In genomic region chr11:102367364-102367763, GRCh38 we compare ENCODE assay signal across 9 cellular contexts. TPM values are rescaled to one million over a fixed set of nuclear protein-coding genes. Genes with fewer than 3 reads are reported as not detected.
DNase-seq lines count a peak whose midpoint lies in the region; ATAC-seq and TF ChIP-seq lines count a peak whose summit lies in the region.
"Had no signal": no experiment of that assay in that cellular context is flagged by ENCODE, and none has a peak within 500 bp of the region (broad histone marks: within the 10 kb centered on the region; RNA-seq: fewer than 3 reads in every experiment).

No MANE protein-coding gene starts in this region.

- H3K9ac ChIP-seq in DND-41 (ENCODE audit: low read depth, low read length) (no peak overlapping the region), SU-DHL-6 (ENCODE audit: low read length) (no peak overlapping the region)

- peaks cover 20% of the 10 kb centered on the region; the same call in 1 of the 2 replicates for H3F3A ChIP-seq in SU-DHL-6 (ENCODE audit: insufficient read depth)

- H3K4me2 ChIP-seq in DND-41 (ENCODE audit: insufficient read depth, low read length), result no peak overlapping the region
- H3K4me2 ChIP-seq in SU-DHL-6 (ENCODE audit: low read depth, low read length, poor library complexity, severe bottlenecking), result peak overlapping the region; percentile 6

- no peak overlapping the region for H3K27ac ChIP-seq in DND-41 (ENCODE audit: low read length)
- H3K27ac ChIP-seq in SU-DHL-6 (ENCODE audit: low read depth, low read length), result peak overlapping the region; percentile 0; the same call in 1 of the 2 replicates

- TF ChIP-seq CTCF in DND-41 (IDR thresholded peaks at IDR 0.05; ENCODE audit: borderline replicate concordance, extremely low read depth, low read length, poor library complexity, severe bottlenecking) (peak; percentile 45), SU-DHL-6 (IDR thresholded peaks at IDR 0.05; ENCODE audit: insufficient read depth, low read length, poor library complexity, severe bottlenecking) (peak; percentile 30)

- H3K9me2 ChIP-seq in SU-DHL-6 (replicated peaks; ENCODE audit: insufficient read depth, low read length), result no peaks in the 10 kb centered on the region

- H3K9me3 ChIP-seq in DND-41 (ENCODE audit: insufficient read depth, low read length, severe bottlenecking) (no peaks in the 10 kb centered on the region), SU-DHL-6 (ENCODE audit: insufficient read depth, low read length) (no peaks in the 10 kb centered on the region)

- H3K79me2 ChIP-seq in DND-41 (ENCODE audit: insufficient read depth, low read length) (no peaks in the 10 kb centered on the region), SU-DHL-6 (ENCODE audit: insufficient read depth, low read length) (no peaks in the 10 kb centered on the region)

- H4K20me1 ChIP-seq in DND-41 (ENCODE audit: insufficient read depth, low read length) (no peaks in the 10 kb centered on the region), SU-DHL-6 (ENCODE audit: low read depth, low read length) (no peaks in the 10 kb centered on the region)

- H3K4me3 ChIP-seq in DND-41 (ENCODE audit: low read depth in 1 of 2, low read length in 2 of 2), result no peak overlapping the region
- no peak overlapping the region for H3K4me3 ChIP-seq in SU-DHL-6 (ENCODE audit: insufficient read depth, low read length, poor library complexity, severe bottlenecking)

- H3K36me3 ChIP-seq in DND-41 (ENCODE audit: insufficient read depth, low read length), result peaks cover 49% of the 10 kb centered on the region
- peaks cover 27% of the 10 kb centered on the region for H3K36me3 ChIP-seq in SU-DHL-6 (ENCODE audit: low read length)

- peak; percentile 7 for DNase-seq in AG08395 (ENCODE audit: low spot score)
- DNase-seq in DND-41, result no peak
- peak; percentile 12 for DNase-seq in hepatic stellate cell (ENCODE audit: low spot score)
- no peak for DNase-seq in A172 (ENCODE audit: low spot score)
- DNase-seq in COR-L47 (lab: John Stamatoyannopoulos, UW), result no peak
- DNase-seq in amygdala (lab: John Stamatoyannopoulos, UW), result no peak
- DNase-seq: NCI-H1930 had no signal

- ATAC-seq in DND-41 (ENCODE audit: insufficient read depth, low read depth), result peak; percentile 58; the same call in 2 of the 3 replicates
- ATAC-seq in HG03439 (IDR thresholded peaks at IDR 0.05; ENCODE audit: unreplicated experiment), result no peak

- H3K27me3 ChIP-seq in DND-41 (ENCODE audit: insufficient read depth, low read length, poor library complexity) (no peaks in the 10 kb centered on the region), SU-DHL-6 (ENCODE audit: low read length) (no peaks in the 10 kb centered on the region)

- peaks cover 9% of the 10 kb centered on the region for H3K4me1 ChIP-seq in DND-41 (ENCODE audit: insufficient read depth, low read length)

- H2AFZ ChIP-seq in DND-41 (ENCODE audit: low read depth, low read length) (no peak overlapping the region), SU-DHL-6 (ENCODE audit: low read depth, low read length, severe bottlenecking) (no peak overlapping the region)

RNA-seq across cellular contexts. Expression of gene BIRC2, which starts 20.4 kb away (rescaled TPM):
- total RNA-seq in A172 (2014; rRNA removed; shearing (Covaris generic)), result 54.8 and 77.1 TPM in 2 replicates

RNA-seq across cellular contexts. Expression of gene BIRC3, which starts 50.1 kb away (rescaled TPM):
- 7.0 and 11.6 TPM in 2 replicates for total RNA-seq in A172 (2014; rRNA removed; shearing (Covaris generic))

Comparison
In these comparisons a context has a peak if more than half of its experiments do, and no peak if none do; other contexts are left out.
1. DNase-seq: peak in AG08395 (single experiment) and hepatic stellate cell (single experiment); none in DND-41 (single experiment), A172 (single experiment), COR-L47 (single experiment) and amygdala (0 of 56).